In genomic region chr5:80863708-80864107, GRCh38 we compare ENCODE assay signal across 22 cellular contexts.
DNase-seq lines count a peak whose midpoint lies in the region; ATAC-seq, FAIRE-seq and TF ChIP-seq lines count a peak whose summit lies in the region.
"Had no signal": no experiment of that assay in that cellular context is flagged by ENCODE, and none has a peak within 500 bp of the region (broad histone marks: within the 10 kb centered on the region; RNA-seq: fewer than 3 reads in every experiment).

No MANE protein-coding gene starts in this region.

- no peak overlapping the region for H3K23ac ChIP-seq in mesendoderm (ENCODE audit: low read length)

- ATAC-seq in body of pancreas = no peak
- ATAC-seq: HepG2 had no signal

- no peak for FAIRE-seq in astrocyte (lab: Jason Lieb, UNC)
- FAIRE-seq: GM12891, HepG2, RCC 7860 had no signal

- no peak overlapping the region for H2BK120ac ChIP-seq in mesendoderm (ENCODE audit: low read depth, low read length)

- H2AK5ac ChIP-seq in mesendoderm (ENCODE audit: low read length) = no peak overlapping the region

- TF ChIP-seq CTCF in Caco-2 (IDR thresholded peaks at IDR 0.05; ENCODE audit: insufficient read depth in 1 of 2, low read depth in 1 of 2, low read length in 1 of 2, severe bottlenecking in 1 of 2, unreplicated experiment in 1 of 2) = no peak
- no peak for TF ChIP-seq CTCF in astrocyte (IDR thresholded peaks at IDR 0.05; ENCODE audit: insufficient read depth, low read depth, low read length)
- TF ChIP-seq CTCF in uterus (IDR thresholded peaks at IDR 0.05) = no peak
- TF ChIP-seq CTCF in body of pancreas (IDR thresholded peaks at IDR 0.05) = no peak
- no peak for TF ChIP-seq CTCF in osteoblast (IDR thresholded peaks at IDR 0.05; ENCODE audit: extremely low read depth, low read depth, low read length)

- peaks cover 7% of the 10 kb centered on the region; the same call in 1 of the 2 replicates for H3K9me3 ChIP-seq in Caco-2
- no peaks in the 10 kb centered on the region for H3K9me3 ChIP-seq in astrocyte (ENCODE audit: insufficient read depth, low read depth, low read length)
- no peaks in the 10 kb centered on the region for H3K9me3 ChIP-seq in uterus
- H3K9me3 ChIP-seq in body of pancreas = no peaks in the 10 kb centered on the region
- H3K9me3 ChIP-seq in osteoblast (ENCODE audit: low read depth, low read length) = no peaks in the 10 kb centered on the region
- H3K9me3 ChIP-seq: BE2C, SJCRH30 had no signal

- BruUV-seq in Caco-2 (replicated peaks; lab: Mats Ljungman, UMichigan) = no TSS peak

- no peak overlapping the region for H3K56ac ChIP-seq in mesendoderm (ENCODE audit: low read length)

- no peak overlapping the region for H3K27ac ChIP-seq in astrocyte (ENCODE audit: low read depth, low read length)
- H3K27ac ChIP-seq in mesendoderm (ENCODE audit: low read depth, low read length) = no peak overlapping the region
- H3K27ac ChIP-seq in uterus = no peak overlapping the region
- no peak overlapping the region for H3K27ac ChIP-seq in body of pancreas
- H3K27ac ChIP-seq in osteoblast (ENCODE audit: low read depth, low read length) = no peak overlapping the region
- H3K27ac ChIP-seq: KMS-11, SJCRH30 had no signal

- no peak for TF ChIP-seq POLR2A in uterus (IDR thresholded peaks at IDR 0.05)
- no peak for TF ChIP-seq POLR2A in body of pancreas (IDR thresholded peaks at IDR 0.05)

- H3K4me3 ChIP-seq in Caco-2 (ENCODE audit: low read depth, low read length) = no peak overlapping the region
- no peak overlapping the region for H3K4me3 ChIP-seq in astrocyte (ENCODE audit: insufficient read depth, low read depth, low read length)
- H3K4me3 ChIP-seq in mesendoderm (ENCODE audit: low read length) = no peak overlapping the region
- no peak overlapping the region for H3K4me3 ChIP-seq in uterus
- H3K4me3 ChIP-seq in body of pancreas = no peak overlapping the region
- no peak overlapping the region for H3K4me3 ChIP-seq in osteoblast (ENCODE audit: insufficient read depth, low read length)
- H3K4me3 ChIP-seq: SJCRH30 had no signal

- no peak overlapping the region for H3K9ac ChIP-seq in astrocyte (ENCODE audit: low read length)
- no peak overlapping the region for H3K9ac ChIP-seq in mesendoderm (ENCODE audit: low read length)
- H3K9ac ChIP-seq: KMS-11 had no signal

- POLR2A ChIA-PET in Caco-2 (lab: Charles Lee) = no interaction called here

- H4K20me1 ChIP-seq in astrocyte (ENCODE audit: insufficient read depth, low read length) = no peaks in the 10 kb centered on the region
- no peaks in the 10 kb centered on the region for H4K20me1 ChIP-seq in osteoblast (ENCODE audit: insufficient read depth, low read length)

- H3K36me3 Mint-ChIP-seq in Caco-2 (ENCODE audit: insufficient read depth, unreplicated experiment) (peaks cover 38% of the 10 kb centered on the region), astrocyte (ENCODE audit: low read depth, unreplicated experiment) (peaks cover 2% of the 10 kb centered on the region)

- H3K9me3 Mint-ChIP-seq in Caco-2 (ENCODE audit: unreplicated experiment) (peaks cover 20% of the 10 kb centered on the region), astrocyte (ENCODE audit: unreplicated experiment) (peaks cover 2% of the 10 kb centered on the region)

- H3K27me3 Mint-ChIP-seq in Caco-2 (ENCODE audit: insufficient read depth, unreplicated experiment) = no peaks in the 10 kb centered on the region
- no peaks in the 10 kb centered on the region for H3K27me3 Mint-ChIP-seq in astrocyte (ENCODE audit: low read depth, unreplicated experiment)

- no peak overlapping the region for H2BK5ac ChIP-seq in mesendoderm (ENCODE audit: low read length)

- peak overlapping the region; percentile 86 for H3K27ac Mint-ChIP-seq in Caco-2 (ENCODE audit: unreplicated experiment)
- H3K27ac Mint-ChIP-seq in astrocyte (ENCODE audit: unreplicated experiment) = peak overlapping the region; percentile 29

- intact Hi-C loops in Caco-2 (cut with micrococcal nuclease; ENCODE audit: unreplicated experiment) (loop anchor here (2.0 kb wide), 2 partner anchors 21 to 97 kb away; partner anchors contain the start of gene RASGRF2), uterus (cut with DNase I; ENCODE audit: low total_unique reads) (no loop called here), body of pancreas (cut with DNase I) (no loop called here)

- no CpG with 5 or more reads among the region's 3 CpGs for WGBS in mesendoderm (ENCODE audit: extremely low coverage, insufficient coverage, low lambda C conversion rate)
- 78 to 82% methylated on average over 3 of the region's 3 CpGs for WGBS in body of pancreas, 2 donors

- no peak overlapping the region for H2BK15ac ChIP-seq in mesendoderm (replicated peaks; ENCODE audit: low read depth)

- no peak overlapping the region for H3K4ac ChIP-seq in mesendoderm (ENCODE audit: low read depth, low read length)

- H4K5ac ChIP-seq in mesendoderm (ENCODE audit: low read length) = no peak overlapping the region

- H3K4me1 Mint-ChIP-seq in Caco-2 (ENCODE audit: low read depth, unreplicated experiment) = peaks cover 49% of the 10 kb centered on the region
- H3K4me1 Mint-ChIP-seq in astrocyte (ENCODE audit: low read depth, unreplicated experiment) = peaks cover 44% of the 10 kb centered on the region

- no peaks in the 10 kb centered on the region for H3K79me1 ChIP-seq in mesendoderm (ENCODE audit: low read length)

- H3K79me2 ChIP-seq in astrocyte (ENCODE audit: insufficient read depth, low read length) = no peaks in the 10 kb centered on the region
- no peaks in the 10 kb centered on the region for H3K79me2 ChIP-seq in mesendoderm (ENCODE audit: control insufficient read depth, insufficient read depth, low read length)
- H3K79me2 ChIP-seq in osteoblast (ENCODE audit: insufficient read depth, low read length) = no peaks in the 10 kb centered on the region

- H3K18ac ChIP-seq in mesendoderm (ENCODE audit: low read length) = no peak overlapping the region

- no peak overlapping the region for H4K8ac ChIP-seq in mesendoderm (ENCODE audit: low read depth, low read length)

- H3K4me3 Mint-ChIP-seq in Caco-2 (ENCODE audit: unreplicated experiment) = peak overlapping the region; percentile 64
- H3K4me3 Mint-ChIP-seq in astrocyte (ENCODE audit: unreplicated experiment) = no peak overlapping the region

- CTCF ChIA-PET in Caco-2 (lab: Charles Lee) = no interaction called here

- peaks cover 54% of the 10 kb centered on the region for H3K4me1 ChIP-seq in Caco-2
- H3K4me1 ChIP-seq in astrocyte (ENCODE audit: insufficient read depth, low read length) = no peaks in the 10 kb centered on the region
- H3K4me1 ChIP-seq in mesendoderm (ENCODE audit: control insufficient read depth, low read depth, low read length) = peaks cover 7% of the 10 kb centered on the region
- no peaks in the 10 kb centered on the region for H3K4me1 ChIP-seq in uterus
- H3K4me1 ChIP-seq in body of pancreas = no peaks in the 10 kb centered on the region
- peaks cover 5% of the 10 kb centered on the region for H3K4me1 ChIP-seq in osteoblast (ENCODE audit: insufficient read depth, low read length)
- H3K4me1 ChIP-seq: BE2C, SJCRH30 had no signal

- H3K36me3 ChIP-seq in Caco-2 (ENCODE audit: control insufficient read depth, insufficient read depth, low read length) = no peaks in the 10 kb centered on the region; the same call in 1 of the 2 replicates
- H3K36me3 ChIP-seq in astrocyte (ENCODE audit: insufficient read depth, low read length) = no peaks in the 10 kb centered on the region
- no peaks in the 10 kb centered on the region for H3K36me3 ChIP-seq in mesendoderm (ENCODE audit: control insufficient read depth, insufficient read depth, low read length)
- H3K36me3 ChIP-seq in uterus = no peaks in the 10 kb centered on the region
- H3K36me3 ChIP-seq in body of pancreas (replicated peaks in 1 of 2; ENCODE audit: insufficient read depth in 1 of 2, low read depth in 2 of 2) = no peaks in the 10 kb centered on the region
- H3K36me3 ChIP-seq in osteoblast (ENCODE audit: insufficient read depth, low read length) = peaks cover 5% of the 10 kb centered on the region
- H3K36me3 ChIP-seq: BE2C had no signal

- DNase-seq in Caco-2 (peak; percentile 52 to 65), ELF-1 (ENCODE audit: low read depth, low spot score) (peak; percentile 25), astrocyte (ENCODE audit: low read depth) (no peak), mesendoderm (peak; percentile 67), T-helper 1 cell (no peak), uterus (no peak), body of pancreas (no peak), osteoblast (ENCODE audit: insufficient read length, low spot score, missing footprints) (no peak)
- DNase-seq: BE2C, DMS79, H7, MV-4-11, NCI-H1105 treated with DMSO at 0.1 percent for 48 hours, NCI-H2081 treated with DMSO at 0.1 percent for 48 hours, NCI-H2171 treated with DMSO at 0.1 percent for 48 hours, NCI-H524 treated with DMSO at 0.1 percent for 48 hours, OCI-M1, SJCRH30 had no signal

- no peak overlapping the region for H3K4me2 ChIP-seq in astrocyte (ENCODE audit: low read length)
- H3K4me2 ChIP-seq in mesendoderm (ENCODE audit: low read length) = no peak overlapping the region
- H3K4me2 ChIP-seq in osteoblast (ENCODE audit: insufficient read depth, low read length) = no peak overlapping the region
- H3K4me2 ChIP-seq: KMS-11 had no signal

- H3K27me3 ChIP-seq in Caco-2 (replicated peaks; ENCODE audit: control insufficient read depth, insufficient read depth, low read length) = no peaks in the 10 kb centered on the region
- no peaks in the 10 kb centered on the region for H3K27me3 ChIP-seq in astrocyte (ENCODE audit: insufficient read depth, low read length)
- no peaks in the 10 kb centered on the region for H3K27me3 ChIP-seq in mesendoderm (ENCODE audit: insufficient read depth, low read length, poor library complexity)
- no peaks in the 10 kb centered on the region for H3K27me3 ChIP-seq in uterus
- no peaks in the 10 kb centered on the region for H3K27me3 ChIP-seq in body of pancreas
- H3K27me3 ChIP-seq in osteoblast (ENCODE audit: insufficient read depth, low read length) = no peaks in the 10 kb centered on the region
- H3K27me3 ChIP-seq: BE2C, SJCRH30 had no signal

- H2AFZ ChIP-seq in astrocyte (ENCODE audit: low read depth, low read length) (no peak overlapping the region), osteoblast (ENCODE audit: low read length) (no peak overlapping the region)

Comparison
In these comparisons a context has a peak if more than half of its experiments do, and no peak if none do; other contexts are left out.
1. DNase-seq: peak in Caco-2 (2 of 2), ELF-1 (single experiment) and mesendoderm (single experiment); none in astrocyte (single experiment), T-helper 1 cell (0 of 5), uterus (0 of 2), body of pancreas (0 of 4) and osteoblast (single experiment).